9 cellular contexts compared by ENCODE assay signal in the genomic region with DNA sequence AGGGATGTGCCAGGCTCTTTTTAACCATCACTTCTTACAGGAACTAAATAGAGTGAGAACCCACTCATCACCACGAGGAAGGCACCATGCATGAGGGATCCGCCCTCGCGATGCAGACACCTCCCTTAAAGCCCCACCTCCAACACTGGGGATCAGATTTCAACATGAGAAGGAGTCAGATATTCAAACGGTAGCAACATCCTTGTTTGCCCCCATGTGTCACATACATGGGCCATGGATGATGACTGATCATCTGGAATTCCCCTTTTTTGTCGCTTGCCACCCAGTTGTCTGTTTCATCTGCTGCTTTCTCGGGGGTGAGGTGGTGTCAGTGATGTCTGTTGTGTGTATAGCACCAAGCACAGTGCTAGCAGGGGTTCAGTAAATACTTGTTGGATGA. TPM values are rescaled to one million over a fixed set of nuclear protein-coding genes. Genes with fewer than 3 reads are reported as not detected.
DNase-seq lines count a peak whose midpoint lies in the region; ATAC-seq and TF ChIP-seq lines count a peak whose summit lies in the region.
"Had no signal": no experiment of that assay in that cellular context is flagged by ENCODE, and none has a peak within 500 bp of the region (broad histone marks: within the 10 kb centered on the region; RNA-seq: fewer than 3 reads in every experiment).

No MANE protein-coding gene starts in this region.

- POLR2A ChIA-PET in MCF 10A (lab: Yijun Ruan, JAX) = no interaction called here

- no peak overlapping the region for H3K9ac ChIP-seq in mammary epithelial cell (ENCODE audit: insufficient read depth, low read length)

- peaks cover 27% of the 10 kb centered on the region for H3K4me1 ChIP-seq in mammary epithelial cell (ENCODE audit: insufficient read depth, low read length)

- H3K9me3 Mint-ChIP-seq in MCF 10A (ENCODE audit: unreplicated experiment) (no peaks in the 10 kb centered on the region), mesothelial cell of epicardium (no peaks in the 10 kb centered on the region)
- H3K9me3 Mint-ChIP-seq in activated T-cell treated with anti-CD3 and anti-CD28 coated beads, Interleukin-2, amount 50 U/mL, for 24 hours = no peaks in the 10 kb centered on the region

- H3K36me3 ChIP-seq in mammary epithelial cell (ENCODE audit: insufficient read depth, low read length) = no peaks in the 10 kb centered on the region

- H3K9me3 ChIP-seq in mammary epithelial cell (replicated peaks; ENCODE audit: insufficient read depth, low read length) = no peaks in the 10 kb centered on the region

- peaks cover 98% of the 10 kb centered on the region for H3K79me2 ChIP-seq in mammary epithelial cell (ENCODE audit: insufficient read depth, low read length)

- H2AFZ ChIP-seq in mammary epithelial cell (ENCODE audit: low read depth, low read length) = no peak overlapping the region

- no peaks in the 10 kb centered on the region for H3K27me3 ChIP-seq in mammary epithelial cell (ENCODE audit: insufficient read depth, low read length)

- ATAC-seq in HG03521 (IDR thresholded peaks at IDR 0.05; ENCODE audit: unreplicated experiment) = peak; percentile 41
- ATAC-seq in left cardiac atrium = no peak

- H3K27me3 Mint-ChIP-seq in MCF 10A (ENCODE audit: insufficient read depth, unreplicated experiment) = no peaks in the 10 kb centered on the region
- H3K27me3 Mint-ChIP-seq in activated T-cell treated with anti-CD3 and anti-CD28 coated beads, Interleukin-2, amount 50 U/mL, for 24 hours = no peaks in the 10 kb centered on the region
- H3K27me3 Mint-ChIP-seq in mesothelial cell of epicardium (ENCODE audit: low read depth) = no peaks in the 10 kb centered on the region

- peaks cover 39% of the 10 kb centered on the region for H3K4me1 Mint-ChIP-seq in MCF 10A (ENCODE audit: insufficient read depth, unreplicated experiment)
- H3K4me1 Mint-ChIP-seq in activated T-cell treated with anti-CD3 and anti-CD28 coated beads, Interleukin-2, amount 50 U/mL, for 24 hours (ENCODE audit: low read depth) = peaks cover 95% of the 10 kb centered on the region
- H3K4me1 Mint-ChIP-seq in mesothelial cell of epicardium = peaks cover 27% of the 10 kb centered on the region

- dilution Hi-C loops in mammary epithelial cell (cut with HindIII; ENCODE audit: low sequenced_read_pairs) = no loop called here

- WGBS in mammary epithelial cell (ENCODE audit: low coverage, missing lambda C conversion rate) = 89% methylated on average over 7 of the region's 7 CpGs

- H3K4me3 ChIP-seq in mammary epithelial cell (replicated peaks in 1 of 3; ENCODE audit: insufficient read depth in 1 of 3, low read depth in 2 of 3, low read length in 3 of 3) = no peak overlapping the region

- H3K4me3 Mint-ChIP-seq in MCF 10A (ENCODE audit: unreplicated experiment) (no peak overlapping the region), mesothelial cell of epicardium (no peak overlapping the region)
- H3K4me3 Mint-ChIP-seq in activated T-cell treated with anti-CD3 and anti-CD28 coated beads, Interleukin-2, amount 50 U/mL, for 24 hours = peak overlapping the region; percentile 26

- no peak overlapping the region for H3K4me2 ChIP-seq in mammary epithelial cell (ENCODE audit: insufficient read depth, low read depth, low read length)

- in situ Hi-C loops in mammary epithelial cell (cut with MboI; ENCODE audit: low sequenced_read_pairs in 2 of 2) = no loop called here

- H3K27ac ChIP-seq in mammary epithelial cell (ENCODE audit: insufficient read depth, low read depth, low read length) = no peak overlapping the region
- H3K27ac ChIP-seq: VCaP had no signal

- CTCF ChIA-PET in mammary epithelial cell (lab: Charles Lee; ENCODE audit: low non-redundant PET) = no interaction called here
- CTCF ChIA-PET in MCF 10A (lab: Yijun Ruan, JAX) = interaction anchor here (0.7 to 1.0 kb wide), 2 partner anchors 56 to 349 kb away, joined by 3 read pairs; no protein-coding TSS in a partner anchor

- no peaks in the 10 kb centered on the region for H4K20me1 ChIP-seq in mammary epithelial cell (ENCODE audit: insufficient read depth, low read length)

- H3K27ac Mint-ChIP-seq in MCF 10A (ENCODE audit: low read depth, unreplicated experiment) = no peak overlapping the region
- peak overlapping the region; percentile 97 for H3K27ac Mint-ChIP-seq in activated T-cell treated with anti-CD3 and anti-CD28 coated beads, Interleukin-2, amount 50 U/mL, for 24 hours
- H3K27ac Mint-ChIP-seq in mesothelial cell of epicardium = no peak overlapping the region

- TF ChIP-seq CTCF in mammary epithelial cell (conservative IDR thresholded peaks at IDR 0.05 in 1 of 2, IDR thresholded peaks at IDR 0.05 in 1 of 2; ENCODE audit: extremely low read depth in 1 of 2, insufficient read depth in 1 of 2, low read depth in 1 of 2, low read length in 2 of 2) (no peak), MCF 10A (IDR thresholded peaks at IDR 0.05; ENCODE audit: unreplicated experiment) (no peak), mesothelial cell of epicardium (IDR thresholded peaks at IDR 0.05; ENCODE audit: unreplicated experiment) (no peak)

- DNase-seq in mammary epithelial cell (peak; percentile 47), MCF 10A (ENCODE audit: unreplicated experiment) (no peak), left cardiac atrium (no peak), mesothelial cell of epicardium (ENCODE audit: low spot score in 2 of 2, unreplicated experiment in 2 of 2) (no peak), GM03348 (ENCODE audit: low spot score) (no peak)
- peak; percentile 69 for DNase-seq in activated T-cell treated with anti-CD3 and anti-CD28 coated beads, Interleukin-2, amount 50 U/mL, for 24 hours
- peak; percentile 34 to 67 for DNase-seq in stimulated activated CD4-positive, alpha-beta T cell treated with anti-CD3 and anti-CD28 coated beads, Interleukin-1b, Interleukin-23, amount 100 ng/mL, for 4 hours (ENCODE audit: low read depth in 2 of 2)

- no TSS peak for BruUV-seq in mammary epithelial cell (replicated peaks; lab: Mats Ljungman, UMichigan)
- BruUV-seq in MCF 10A (replicated peaks; lab: Mats Ljungman, UMichigan) = no TSS peak

- intact Hi-C loops in mammary epithelial cell (cut with micrococcal nuclease) = no loop called here
- intact Hi-C loops in MCF 10A (cut with micrococcal nuclease) = no loop called here
- intact Hi-C loops in left cardiac atrium (cut with DNase I) = no loop called here

- no peaks in the 10 kb centered on the region for H3K36me3 Mint-ChIP-seq in MCF 10A (ENCODE audit: insufficient read depth, unreplicated experiment)
- H3K36me3 Mint-ChIP-seq in activated T-cell treated with anti-CD3 and anti-CD28 coated beads, Interleukin-2, amount 50 U/mL, for 24 hours (ENCODE audit: low read depth) = peaks cover 74% of the 10 kb centered on the region
- peaks cover 3% of the 10 kb centered on the region for H3K36me3 Mint-ChIP-seq in mesothelial cell of epicardium

RNA-seq across cellular contexts. Expression of gene NCK2, which starts 57.9 kb away (rescaled TPM):
- total RNA-seq in mammary epithelial cell (10 to 100 TPM; 49.2 to 73.2 TPM), MCF 10A (2022) (35.3 and 36.5 TPM in 2 replicates), left cardiac atrium (10 to 100 TPM; 30.7 to 36.5 TPM), mesothelial cell of epicardium (57.5 to 59.5 TPM (median 58.9 TPM) in 3 replicates)
- polyA plus RNA-seq in mammary epithelial cell = 48.1 TPM
- polyA minus RNA-seq in mammary epithelial cell = 58.0 TPM

Comparison
In these comparisons a context has a peak if more than half of its experiments do, and no peak if none do; other contexts are left out.
1. DNase-seq: peak in mammary epithelial cell (single experiment), activated T-cell treated with anti-CD3 and anti-CD28 coated beads, Interleukin-2, amount 50 U/mL, for 24 hours (single experiment) and stimulated activated CD4-positive, alpha-beta T cell treated with anti-CD3 and anti-CD28 coated beads, Interleukin-1b, Interleukin-23, amount 100 ng/mL, for 4 hours (2 of 2); none in MCF 10A (single experiment), left cardiac atrium (single experiment), mesothelial cell of epicardium (0 of 2) and GM03348 (single experiment).